Comparison of ENCODE assay signal across 32 cellular contexts in genomic region chr15:63848881-63849551, GRCh38. TPM values are rescaled to one million over a fixed set of nuclear protein-coding genes. Genes with fewer than 3 reads are reported as not detected.
DNase-seq lines count a peak whose midpoint lies in the region; ATAC-seq and TF ChIP-seq lines count a peak whose summit lies in the region.
"Had no signal": no experiment of that assay in that cellular context is flagged by ENCODE, and none has a peak within 500 bp of the region (broad histone marks: within the 10 kb centered on the region; RNA-seq: fewer than 3 reads in every experiment).

No MANE protein-coding gene starts in this region.

- H3K27ac ChIP-seq in trophoblast cell (ENCODE audit: low read depth, low read length) (no peak overlapping the region), transverse colon (no peak overlapping the region)
- H3K27ac ChIP-seq: A549, coronary artery, left ventricle myocardium inferior, neutrophil, psoas muscle, SJSA1 had no signal

- no peak overlapping the region for H3K4ac ChIP-seq in trophoblast cell (ENCODE audit: low read depth, low read length)

- H3K79me1 ChIP-seq in trophoblast cell (ENCODE audit: low read length) = peaks cover 2% of the 10 kb centered on the region

- no peak overlapping the region for H4K8ac ChIP-seq in trophoblast cell (ENCODE audit: low read depth, low read length)

- H3K9ac ChIP-seq in trophoblast cell (ENCODE audit: low read length) = no peak overlapping the region

- peak overlapping the region; percentile 23 for H3K27ac Mint-ChIP-seq in activated CD4-positive, alpha-beta T cell treated with anti-CD3 and anti-CD28 coated beads, Interleukin-2, amount 10 ng/mL, durations not matched to agents 24 days and 14 days
- no peak overlapping the region for H3K27ac Mint-ChIP-seq in activated B cell treated with CpG ODN at 0.5 μM for 24 hours

- TF ChIP-seq CTCF in activated B cell treated with CpG ODN at 0.5 μM for 24 hours (IDR thresholded peaks at IDR 0.05) (no peak), transverse colon (IDR thresholded peaks at IDR 0.05) (no peak)

- H3K14ac ChIP-seq in trophoblast cell (ENCODE audit: low read length) = peak overlapping the region; percentile 40

- no peak for TF ChIP-seq EP300 in transverse colon (IDR thresholded peaks at IDR 0.05; ENCODE audit: low read depth)

- no peak for TF ChIP-seq POLR2A in transverse colon (IDR thresholded peaks at IDR 0.05)

- H2BK120ac ChIP-seq in trophoblast cell (ENCODE audit: insufficient read depth, low read length, poor library complexity) = no peak overlapping the region

- ATAC-seq in activated B cell treated with CpG ODN at 0.5 μM for 24 hours (ENCODE audit: low read depth) (peak; percentile 25), GM21526 (IDR thresholded peaks at IDR 0.05; ENCODE audit: low FRiP score, unreplicated experiment) (no peak)
- ATAC-seq: A549, HCT116, psoas muscle had no signal

- H3K9me3 Mint-ChIP-seq in activated CD4-positive, alpha-beta T cell treated with anti-CD3 and anti-CD28 coated beads, Interleukin-2, amount 10 ng/mL, durations not matched to agents 24 days and 14 days = no peaks in the 10 kb centered on the region
- peaks cover 7% of the 10 kb centered on the region for H3K9me3 Mint-ChIP-seq in activated B cell treated with CpG ODN at 0.5 μM for 24 hours

- in situ Hi-C loops in transverse colon (cut with MboI; ENCODE audit: low pct_ligation_motif_present in 1 of 4, low pct_unique_long_range_greater_than_20kb in 1 of 4, low sequenced_read_pairs in 3 of 4) = no loop called here

- peak overlapping the region; percentile 79 for H2AK5ac ChIP-seq in trophoblast cell (ENCODE audit: low read length)

- H3K4me1 ChIP-seq in trophoblast cell (ENCODE audit: control insufficient read depth in 1 of 2, insufficient read depth in 2 of 2, low read length in 2 of 2) (peaks cover 2 to 4% of the 10 kb centered on the region in 2 experiments), transverse colon (no peaks in the 10 kb centered on the region)
- H3K4me1 ChIP-seq: A549, left ventricle myocardium inferior, psoas muscle, SJSA1 had no signal

- H3K27me3 Mint-ChIP-seq in activated CD4-positive, alpha-beta T cell treated with anti-CD3 and anti-CD28 coated beads, Interleukin-2, amount 10 ng/mL, durations not matched to agents 24 days and 14 days = no peaks in the 10 kb centered on the region
- no peaks in the 10 kb centered on the region for H3K27me3 Mint-ChIP-seq in activated B cell treated with CpG ODN at 0.5 μM for 24 hours

- POLR2A ChIA-PET in activated B cell treated with CpG ODN at 0.5 μM for 24 hours (lab: Charles Lee) = interaction anchor here (0.8 to 2.8 kb wide), 5 partner anchors 10 to 34 kb away, joined by 3 to 17 read pairs (median 4); no protein-coding TSS in a partner anchor

- H3K4me2 ChIP-seq in trophoblast cell (ENCODE audit: low read length) = no peak overlapping the region
- H3K4me2 ChIP-seq: A549 had no signal

- H3K4me3 ChIP-seq in trophoblast cell (ENCODE audit: low read depth, low read length) (no peak overlapping the region), transverse colon (no peak overlapping the region)
- H3K4me3 ChIP-seq: A549, coronary artery, left ventricle myocardium inferior, MG63, psoas muscle, SJSA1 had no signal

- H4K12ac ChIP-seq in trophoblast cell (ENCODE audit: low read depth, low read length) = no peak overlapping the region

- H3K27me3 ChIP-seq in trophoblast cell (ENCODE audit: insufficient read depth, low read length) = no peaks in the 10 kb centered on the region
- H3K27me3 ChIP-seq in transverse colon = no peaks in the 10 kb centered on the region
- H3K27me3 ChIP-seq: MG63, neutrophil had no signal

- H2BK5ac ChIP-seq in trophoblast cell (ENCODE audit: low read depth, low read length, poor library complexity) = peak overlapping the region; percentile 44

- intact Hi-C loops in activated CD4-positive, alpha-beta T cell treated with anti-CD3 and anti-CD28 coated beads, Interleukin-2, amount 10 ng/mL, durations not matched to agents 24 days and 14 days (cut with micrococcal nuclease) = no loop called here
- intact Hi-C loops in activated B cell treated with CpG ODN at 0.5 μM for 24 hours (cut with micrococcal nuclease) (no loop called here), transverse colon (cut with DNase I; ENCODE audit: low total_unique reads) (no loop called here)

- CTCF ChIA-PET in activated B cell treated with CpG ODN at 0.5 μM for 24 hours (lab: Charles Lee) = interaction anchor here (0.6 to 1.8 kb wide), 2 partner anchors 43 to 321 kb away, joined by 4 read pairs; no protein-coding TSS in a partner anchor

- no peaks in the 10 kb centered on the region for H3K79me2 ChIP-seq in trophoblast cell (ENCODE audit: control insufficient read depth, insufficient read depth, low read length, poor library complexity)

- H2BK12ac ChIP-seq in trophoblast cell (ENCODE audit: low read length) = peak overlapping the region; percentile 81

- H3K4me3 Mint-ChIP-seq in activated CD4-positive, alpha-beta T cell treated with anti-CD3 and anti-CD28 coated beads, Interleukin-2, amount 10 ng/mL, durations not matched to agents 24 days and 14 days = no peak overlapping the region
- H3K4me3 Mint-ChIP-seq in activated B cell treated with CpG ODN at 0.5 μM for 24 hours = no peak overlapping the region

- DNase-seq in activated CD4-positive, alpha-beta T cell treated with anti-CD3 and anti-CD28 coated beads, Interleukin-2, amount 10 ng/mL, durations not matched to agents 24 days and 14 days = no peak
- DNase-seq in activated CD4-positive, alpha-beta T cell treated with anti-CD3 and anti-CD28 coated beads for 4 hours = no peak
- DNase-seq in CMK (ENCODE audit: low read depth) (peak; percentile 37), activated B cell treated with CpG ODN at 0.5 μM for 24 hours (no peak), trophoblast cell (no peak), SW480 (ENCODE audit: low spot score) (no peak), transverse colon (no peak)
- DNase-seq: activated CD4-positive, CD25-positive, alpha-beta regulatory T cell; activated naive CD4-positive, alpha-beta T cell treated with anti-CD3 and anti-CD28 coated beads, Interleukin-2, amount 50 U/mL, for 16 hours; AML-193; anterior cingulate cortex; Caco-2; effector memory CD4-positive, alpha-beta T cell; GF-D8; glutamatergic neuron; islet precursor cell; KG1; left ventricle myocardium inferior; mesendoderm; MG63; NCI-H146; NCI-H2107; NCI-H748 treated with DMSO at 0.1 percent for 48 hours; psoas muscle; stimulated activated CD4-positive, alpha-beta T cell treated with anti-CD3 and anti-CD28 coated beads, Interleukin-4, amount 100 ng/mL, for 4 hours; stimulated activated naive CD4-positive, alpha-beta T cell treated with Interleukin-2 at 50 U/mL for 16 hours had no signal

- peak overlapping the region; percentile 71 for H4K91ac ChIP-seq in trophoblast cell (ENCODE audit: low read depth, low read length)

- peaks cover 9% of the 10 kb centered on the region for H3K4me1 Mint-ChIP-seq in activated CD4-positive, alpha-beta T cell treated with anti-CD3 and anti-CD28 coated beads, Interleukin-2, amount 10 ng/mL, durations not matched to agents 24 days and 14 days
- peaks cover 21% of the 10 kb centered on the region for H3K4me1 Mint-ChIP-seq in activated B cell treated with CpG ODN at 0.5 μM for 24 hours

- no peak overlapping the region for H3K23ac ChIP-seq in trophoblast cell (ENCODE audit: low read length)

- no peaks in the 10 kb centered on the region for H3K36me3 ChIP-seq in trophoblast cell (ENCODE audit: control insufficient read depth in 1 of 2, insufficient read depth in 2 of 2, low read length in 2 of 2)
- H3K36me3 ChIP-seq in transverse colon = no peaks in the 10 kb centered on the region
- H3K36me3 ChIP-seq: left ventricle myocardium inferior, MG63, neutrophil, SJSA1 had no signal

- no peak overlapping the region for H2AFZ ChIP-seq in trophoblast cell (ENCODE audit: insufficient read depth, low read length, poor library complexity)

- no peaks in the 10 kb centered on the region for H3K36me3 Mint-ChIP-seq in activated CD4-positive, alpha-beta T cell treated with anti-CD3 and anti-CD28 coated beads, Interleukin-2, amount 10 ng/mL, durations not matched to agents 24 days and 14 days (ENCODE audit: low read depth)
- no peaks in the 10 kb centered on the region for H3K36me3 Mint-ChIP-seq in activated B cell treated with CpG ODN at 0.5 μM for 24 hours (ENCODE audit: low read depth)

- H3K9me3 ChIP-seq in trophoblast cell (ENCODE audit: insufficient read depth, low read depth, low read length) (no peaks in the 10 kb centered on the region), transverse colon (no peaks in the 10 kb centered on the region)
- H3K9me3 ChIP-seq: A549, Caco-2, left ventricle myocardium inferior, neutrophil, psoas muscle, SJSA1 had no signal

- WGBS in trophoblast cell (ENCODE audit: extremely low coverage, insufficient coverage, insufficient read length) = no CpG with 5 or more reads among the region's 1 CpG
- 100% methylated on average over 1 of the region's 1 CpG for WGBS in transverse colon (ENCODE audit: low coverage in 1 of 2), 2 donors

- H3K18ac ChIP-seq in trophoblast cell (ENCODE audit: low read length) = no peak overlapping the region

RNA-seq across cellular contexts. Expression of gene HERC1, which starts 15.3 kb away (rescaled TPM):
- total RNA-seq in activated CD4-positive, alpha-beta T cell treated with anti-CD3 and anti-CD28 coated beads, Interleukin-2, amount 10 ng/mL, durations not matched to agents 24 days and 14 days = 69.8 and 78.3 TPM in 2 replicates
- total RNA-seq in activated B cell treated with CpG ODN at 0.5 μM for 24 hours (191 and 201 TPM in 2 replicates), transverse colon (100 to 1,000 TPM in 2 of 4 donors, 10 to 100 TPM in 2; 30.8 to 243 (median 102) TPM)
- 29.8 and 34.2 TPM in 2 replicates for polyA plus RNA-seq in trophoblast cell (2013)
